9 cellular contexts compared by ENCODE assay signal in genomic region chr5:69048233-69048632, GRCh38. TPM values are rescaled to one million over a fixed set of nuclear protein-coding genes. Genes with fewer than 3 reads are reported as not detected.
DNase-seq lines count a peak whose midpoint lies in the region; ATAC-seq and TF ChIP-seq lines count a peak whose summit lies in the region.
"Had no signal": no experiment of that assay in that cellular context is flagged by ENCODE, and none has a peak within 500 bp of the region (broad histone marks: within the 10 kb centered on the region; RNA-seq: fewer than 3 reads in every experiment).

No MANE protein-coding gene starts in this region.

- no peak overlapping the region for H3K4me3 ChIP-seq in right lobe of liver

- H3K9me3 ChIP-seq in right lobe of liver = no peaks in the 10 kb centered on the region

- intact Hi-C loops in right lobe of liver (cut with DNase I) = no loop called here

- H3K27ac Mint-ChIP-seq in WTC11 = no peak overlapping the region
- H3K27ac Mint-ChIP-seq: activated naive CD4-positive, alpha-beta T cell treated with anti-CD3 and anti-CD28 coated beads, Interleukin-2, amount 10 ng/mL, durations not matched to agents 7 days and 5 days had no signal

- no peak overlapping the region for H3K27ac ChIP-seq in right lobe of liver

- 42% methylated on average over 3 of the region's 3 CpGs for WGBS in right lobe of liver (ENCODE audit: insufficient coverage, low coverage, low lambda C conversion rate, missing lambda C conversion rate)

- peaks cover 4% of the 10 kb centered on the region; the same call in 1 of the 2 replicates for H3K4me1 Mint-ChIP-seq in WTC11

- TF ChIP-seq CTCF in WTC11 (IDR thresholded peaks at IDR 0.05) (no peak), right lobe of liver (IDR thresholded peaks at IDR 0.05) (peak; percentile 28 to 45 (median 38))

- no peaks in the 10 kb centered on the region for H3K36me3 Mint-ChIP-seq in WTC11
- H3K36me3 Mint-ChIP-seq: activated naive CD4-positive, alpha-beta T cell treated with anti-CD3 and anti-CD28 coated beads, Interleukin-2, amount 10 ng/mL, durations not matched to agents 7 days and 5 days had no signal

- DNase-seq in D341Med (ENCODE audit: low spot score) (peak; percentile 30), WTC11 (ENCODE audit: low spot score) (no peak), right lobe of liver (no peak), T-helper 9 cell (no peak), germinal center (ENCODE audit: low spot score) (no peak), NCI-H510A (lab: John Stamatoyannopoulos, UW) (no peak)
- DNase-seq: activated naive CD4-positive, alpha-beta T cell treated with anti-CD3 and anti-CD28 coated beads, Interleukin-2, amount 10 ng/mL, durations not matched to agents 7 days and 5 days had no signal

- no peak for TF ChIP-seq POLR2A in right lobe of liver (IDR thresholded peaks at IDR 0.05)

- H3K27me3 ChIP-seq in right lobe of liver = no peaks in the 10 kb centered on the region

- H3K9me3 Mint-ChIP-seq in WTC11 = no peaks in the 10 kb centered on the region
- H3K9me3 Mint-ChIP-seq: activated naive CD4-positive, alpha-beta T cell treated with anti-CD3 and anti-CD28 coated beads, Interleukin-2, amount 10 ng/mL, durations not matched to agents 7 days and 5 days had no signal

- CTCF ChIA-PET in WTC11 (lab: Charles Lee) = interaction anchor here (1.8 kb wide), 1 partner anchor 25 kb away, joined by 4 read pairs; no protein-coding TSS in a partner anchor

- no peaks in the 10 kb centered on the region for H3K27me3 Mint-ChIP-seq in WTC11 (ENCODE audit: low read depth)

- POLR2A ChIA-PET in WTC11 (lab: Charles Lee) = no interaction called here

- no peaks in the 10 kb centered on the region for H3K36me3 ChIP-seq in right lobe of liver

- H3K4me3 Mint-ChIP-seq in WTC11 = no peak overlapping the region
- H3K4me3 Mint-ChIP-seq: activated naive CD4-positive, alpha-beta T cell treated with anti-CD3 and anti-CD28 coated beads, Interleukin-2, amount 10 ng/mL, durations not matched to agents 7 days and 5 days had no signal

- peak; percentile 48 for ATAC-seq in HG02885 (IDR thresholded peaks at IDR 0.05; ENCODE audit: poor library complexity, unreplicated experiment)
- peak; percentile 88 for ATAC-seq in WTC11
- ATAC-seq in right lobe of liver = peak; percentile 22 to 48 (median 36)
- ATAC-seq in GM19328 (IDR thresholded peaks at IDR 0.05; ENCODE audit: unreplicated experiment) = no peak

- no peaks in the 10 kb centered on the region for H3K4me1 ChIP-seq in right lobe of liver

TF ChIP-seq in WTC11, 78 proteins besides CTCF, POLR2A, EP300 and RAD21 (continues in another document):
- TF ChIP-seq SOX15 (CRISPR knock-in tag; IDR thresholded peaks at IDR 0.05) = no peak
- no peak for TF ChIP-seq KAT7 (CRISPR knock-in tag; IDR thresholded peaks at IDR 0.05; ENCODE audit: borderline replicate concordance)
- TF ChIP-seq HMGXB4 (CRISPR knock-in tag; IDR thresholded peaks at IDR 0.05) = no peak
- no peak for TF ChIP-seq PREB (CRISPR knock-in tag; IDR thresholded peaks at IDR 0.05; ENCODE audit: borderline replicate concordance)
- no peak for TF ChIP-seq ARID4B (CRISPR knock-in tag; IDR thresholded peaks at IDR 0.05; ENCODE audit: borderline replicate concordance)
- TF ChIP-seq MLX (CRISPR knock-in tag; IDR thresholded peaks at IDR 0.05) = no peak
- TF ChIP-seq CDX4 (CRISPR knock-in tag; IDR thresholded peaks at IDR 0.05; ENCODE audit: borderline replicate concordance) = no peak
- no peak for TF ChIP-seq NR2C2 (CRISPR knock-in tag; IDR thresholded peaks at IDR 0.05)
- TF ChIP-seq, protein P1, sequence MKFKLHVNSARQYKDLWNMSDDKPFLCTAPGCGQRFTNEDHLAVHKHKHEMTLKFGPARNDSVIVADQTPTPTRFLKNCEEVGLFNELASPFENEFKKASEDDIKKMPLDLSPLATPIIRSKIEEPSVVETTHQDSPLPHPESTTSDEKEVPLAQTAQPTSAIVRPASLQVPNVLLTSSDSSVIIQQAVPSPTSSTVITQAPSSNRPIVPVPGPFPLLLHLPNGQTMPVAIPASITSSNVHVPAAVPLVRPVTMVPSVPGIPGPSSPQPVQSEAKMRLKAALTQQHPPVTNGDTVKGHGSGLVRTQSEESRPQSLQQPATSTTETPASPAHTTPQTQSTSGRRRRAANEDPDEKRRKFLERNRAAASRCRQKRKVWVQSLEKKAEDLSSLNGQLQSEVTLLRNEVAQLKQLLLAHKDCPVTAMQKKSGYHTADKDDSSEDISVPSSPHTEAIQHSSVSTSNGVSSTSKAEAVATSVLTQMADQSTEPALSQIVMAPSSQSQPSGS (CRISPR knock-in tag; IDR thresholded peaks at IDR 0.05; ENCODE audit: borderline replicate concordance, low read depth) = no peak
- no peak for TF ChIP-seq JAZF1 (CRISPR knock-in tag; IDR thresholded peaks at IDR 0.05)
- no peak for TF ChIP-seq SMAD3 (CRISPR knock-in tag; IDR thresholded peaks at IDR 0.05; ENCODE audit: borderline replicate concordance)

RNA-seq across cellular contexts. Expression of gene SLC30A5, which starts 45.6 kb away (rescaled TPM):
- total RNA-seq in WTC11 (2021) = 32.2 to 37.4 TPM (median 34.1 TPM) in 3 replicates
- total RNA-seq in right lobe of liver = 10 to 100 TPM; 18.7 to 29.4 (median 23.4) TPM
